In the genomic region with DNA sequence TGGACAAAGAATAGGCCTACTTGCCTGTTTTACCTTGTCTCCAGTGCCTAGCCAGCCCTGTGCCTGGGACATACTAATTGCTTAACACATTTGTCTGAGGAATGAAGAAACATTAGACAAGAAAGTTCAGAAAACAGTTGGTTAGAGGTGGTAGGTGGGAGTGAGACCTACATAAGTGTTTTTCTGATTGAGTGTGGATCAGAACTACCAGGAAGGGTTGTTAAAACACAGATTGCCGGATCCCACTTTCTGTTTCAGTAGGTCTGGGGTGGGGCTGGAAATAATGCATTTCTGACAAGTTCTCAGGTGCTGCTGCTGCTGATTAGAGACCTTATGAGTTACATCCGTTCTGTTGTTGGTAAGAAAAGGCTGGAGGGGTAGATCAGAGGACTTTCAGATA, we compare ENCODE assay signal across 1 cellular context.
TF ChIP-seq lines count a peak whose summit lies in the region.

No MANE protein-coding gene starts in this region.

TF ChIP-seq in GM23338, 12 proteins besides CTCF, POLR2A, EP300 and RAD21 (continued from another document):
- TF ChIP-seq, protein P1, sequence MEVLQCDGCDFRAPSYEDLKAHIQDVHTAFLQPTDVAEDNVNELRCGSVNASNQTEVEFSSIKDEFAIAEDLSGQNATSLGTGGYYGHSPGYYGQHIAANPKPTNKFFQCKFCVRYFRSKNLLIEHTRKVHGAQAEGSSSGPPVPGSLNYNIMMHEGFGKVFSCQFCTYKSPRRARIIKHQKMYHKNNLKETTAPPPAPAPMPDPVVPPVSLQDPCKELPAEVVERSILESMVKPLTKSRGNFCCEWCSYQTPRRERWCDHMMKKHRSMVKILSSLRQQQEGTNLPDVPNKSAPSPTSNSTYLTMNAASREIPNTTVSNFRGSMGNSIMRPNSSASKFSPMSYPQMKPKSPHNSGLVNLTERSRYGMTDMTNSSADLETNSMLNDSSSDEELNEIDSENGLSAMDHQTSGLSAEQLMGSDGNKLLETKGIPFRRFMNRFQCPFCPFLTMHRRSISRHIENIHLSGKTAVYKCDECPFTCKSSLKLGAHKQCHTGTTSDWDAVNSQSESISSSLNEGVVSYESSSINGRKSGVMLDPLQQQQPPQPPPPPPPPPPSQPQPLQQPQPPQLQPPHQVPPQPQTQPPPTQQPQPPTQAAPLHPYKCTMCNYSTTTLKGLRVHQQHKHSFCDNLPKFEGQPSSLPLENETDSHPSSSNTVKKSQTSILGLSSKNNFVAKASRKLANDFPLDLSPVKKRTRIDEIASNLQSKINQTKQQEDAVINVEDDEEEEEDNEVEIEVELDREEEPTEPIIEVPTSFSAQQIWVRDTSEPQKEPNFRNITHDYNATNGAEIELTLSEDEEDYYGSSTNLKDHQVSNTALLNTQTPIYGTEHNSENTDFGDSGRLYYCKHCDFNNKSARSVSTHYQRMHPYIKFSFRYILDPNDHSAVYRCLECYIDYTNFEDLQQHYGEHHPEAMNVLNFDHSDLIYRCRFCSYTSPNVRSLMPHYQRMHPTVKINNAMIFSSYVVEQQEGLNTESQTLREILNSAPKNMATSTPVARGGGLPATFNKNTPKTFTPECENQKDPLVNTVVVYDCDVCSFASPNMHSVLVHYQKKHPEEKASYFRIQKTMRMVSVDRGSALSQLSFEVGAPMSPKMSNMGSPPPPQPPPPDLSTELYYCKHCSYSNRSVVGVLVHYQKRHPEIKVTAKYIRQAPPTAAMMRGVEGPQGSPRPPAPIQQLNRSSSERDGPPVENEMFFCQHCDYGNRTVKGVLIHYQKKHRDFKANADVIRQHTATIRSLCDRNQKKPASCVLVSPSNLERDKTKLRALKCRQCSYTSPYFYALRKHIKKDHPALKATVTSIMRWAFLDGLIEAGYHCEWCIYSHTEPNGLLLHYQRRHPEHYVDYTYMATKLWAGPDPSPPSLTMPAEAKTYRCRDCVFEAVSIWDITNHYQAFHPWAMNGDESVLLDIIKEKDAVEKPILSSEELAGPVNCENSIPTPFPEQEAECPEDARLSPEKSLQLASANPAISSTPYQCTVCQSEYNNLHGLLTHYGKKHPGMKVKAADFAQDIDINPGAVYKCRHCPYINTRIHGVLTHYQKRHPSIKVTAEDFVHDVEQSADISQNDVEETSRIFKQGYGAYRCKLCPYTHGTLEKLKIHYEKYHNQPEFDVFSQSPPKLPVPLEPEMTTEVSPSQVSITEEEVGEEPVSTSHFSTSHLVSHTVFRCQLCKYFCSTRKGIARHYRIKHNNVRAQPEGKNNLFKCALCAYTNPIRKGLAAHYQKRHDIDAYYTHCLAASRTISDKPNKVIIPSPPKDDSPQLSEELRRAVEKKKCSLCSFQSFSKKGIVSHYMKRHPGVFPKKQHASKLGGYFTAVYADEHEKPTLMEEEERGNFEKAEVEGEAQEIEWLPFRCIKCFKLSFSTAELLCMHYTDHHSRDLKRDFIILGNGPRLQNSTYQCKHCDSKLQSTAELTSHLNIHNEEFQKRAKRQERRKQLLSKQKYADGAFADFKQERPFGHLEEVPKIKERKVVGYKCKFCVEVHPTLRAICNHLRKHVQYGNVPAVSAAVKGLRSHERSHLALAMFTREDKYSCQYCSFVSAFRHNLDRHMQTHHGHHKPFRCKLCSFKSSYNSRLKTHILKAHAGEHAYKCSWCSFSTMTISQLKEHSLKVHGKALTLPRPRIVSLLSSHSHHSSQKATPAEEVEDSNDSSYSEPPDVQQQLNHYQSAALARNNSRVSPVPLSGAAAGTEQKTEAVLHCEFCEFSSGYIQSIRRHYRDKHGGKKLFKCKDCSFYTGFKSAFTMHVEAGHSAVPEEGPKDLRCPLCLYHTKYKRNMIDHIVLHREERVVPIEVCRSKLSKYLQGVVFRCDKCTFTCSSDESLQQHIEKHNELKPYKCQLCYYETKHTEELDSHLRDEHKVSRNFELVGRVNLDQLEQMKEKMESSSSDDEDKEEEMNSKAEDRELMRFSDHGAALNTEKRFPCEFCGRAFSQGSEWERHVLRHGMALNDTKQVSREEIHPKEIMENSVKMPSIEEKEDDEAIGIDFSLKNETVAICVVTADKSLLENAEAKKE (CRISPR knock-in tag; IDR thresholded peaks at IDR 0.05): no peak
- TF ChIP-seq JUNB (IDR thresholded peaks at IDR 0.05; ENCODE audit: unreplicated experiment): no peak
- no peak for TF ChIP-seq ZNF114 (CRISPR knock-in tag; IDR thresholded peaks at IDR 0.05)
